In genomic region chr10:16445770-16446469, GRCh38 we compare ENCODE assay signal across 28 cellular contexts.
"Had no signal": no experiment of that assay in that cellular context is flagged by ENCODE, and none has a peak within 500 bp of the region (broad histone marks: within the 10 kb centered on the region; RNA-seq: fewer than 3 reads in every experiment).

No MANE protein-coding gene starts in this region.

- H3K27me3 ChIP-seq: adrenal gland, body of pancreas, colonic mucosa, esophagus squamous epithelium, gastroesophageal sphincter had no signal

- DNase-seq: activated CD4-positive, alpha-beta memory T cell treated with anti-CD3 and anti-CD28 coated beads for 36 hours; activated CD4-positive, alpha-beta T cell treated with anti-CD3 and anti-CD28 coated beads for 36 hours; activated CD4-positive, alpha-beta T cell treated with anti-CD3 and anti-CD28 coated beads, Interleukin-2, amount 10 ng/mL, durations not matched to agents 24 days and 14 days; activated CD4-positive, CD25-positive, alpha-beta regulatory T cell; activated CD4-positive, CD25-positive, alpha-beta regulatory T cell treated with anti-CD3 and anti-CD28 coated beads, Interleukin-2, amount 50 U/mL, for 72 hours; activated CD8-positive, alpha-beta memory T cell treated with anti-CD3 and anti-CD28 coated beads, Interleukin-2, amount 10 ng/mL, durations not matched to agents 7 days and 5 days; activated CD8-positive, alpha-beta memory T cell treated with anti-CD3 and anti-CD28 coated beads, Interleukin-2, amount 50 U/mL, for 4 hours; activated CD8-positive, alpha-beta T cell treated with anti-CD3 and anti-CD28 coated beads, Interleukin-2, amount 10 ng/mL, durations not matched to agents 7 days and 5 days; activated effector memory CD4-positive, alpha-beta T cell treated with anti-CD3 and anti-CD28 coated beads, Interleukin-2, amount 50 U/mL, for 16 hours; activated naive CD4-positive, alpha-beta T cell treated with anti-CD3 and anti-CD28 coated beads for 36 hours; activated naive CD8-positive, alpha-beta T cell treated with anti-CD3 and anti-CD28 coated beads for 36 hours; activated naive CD8-positive, alpha-beta T cell treated with anti-CD3 and anti-CD28 coated beads, Interleukin-2, amount 50 U/mL, for 24 hours; activated T-cell treated with anti-CD3 and anti-CD28 coated beads, Interleukin-2, amount 50 U/mL, for 1 hour; activated T-cell treated with anti-CD3 and anti-CD28 coated beads, Interleukin-2, amount 50 U/mL, for 48 hours; amygdala; aorta; body of pancreas; central memory CD4-positive, alpha-beta T cell; cerebellar nuclear complex; colonic mucosa; effector CD8-positive, alpha-beta T cell; esophagus squamous epithelium; T-helper 1 cell; T-helper 17 cell; T1000 had no signal

- H3K9me3 ChIP-seq: adrenal gland, body of pancreas, colonic mucosa, esophagus squamous epithelium, gastroesophageal sphincter had no signal

- H3K4me3 ChIP-seq: adrenal gland, body of pancreas, colonic mucosa, esophagus squamous epithelium, gastroesophageal sphincter had no signal

- H3K27ac ChIP-seq: adrenal gland, body of pancreas, colonic mucosa, epithelial cell of prostate, esophagus squamous epithelium, gastroesophageal sphincter had no signal

- ATAC-seq: activated CD4-positive, alpha-beta T cell treated with anti-CD3 and anti-CD28 coated beads for 36 hours; activated CD8-positive, alpha-beta memory T cell treated with anti-CD3 and anti-CD28 coated beads, Interleukin-2, amount 10 ng/mL, durations not matched to agents 7 days and 5 days; activated CD8-positive, alpha-beta T cell treated with anti-CD3 and anti-CD28 coated beads, Interleukin-2, amount 10 ng/mL, durations not matched to agents 7 days and 5 days; activated naive CD8-positive, alpha-beta T cell treated with anti-CD3 and anti-CD28 coated beads, Interleukin-2, amount 50 U/mL, for 24 hours; body of pancreas; gastroesophageal sphincter; T-helper 17 cell had no signal

- H3K36me3 ChIP-seq: adrenal gland, colonic mucosa had no signal
